In genomic region chr2:45011621-45012602, GRCh38 we compare ENCODE assay signal across 23 cellular contexts. TPM values are rescaled to one million over a fixed set of nuclear protein-coding genes. Genes with fewer than 3 reads are reported as not detected.
DNase-seq lines count a peak whose midpoint lies in the region; ATAC-seq and TF ChIP-seq lines count a peak whose summit lies in the region.
"Had no signal": no experiment of that assay in that cellular context is flagged by ENCODE, and none has a peak within 500 bp of the region (broad histone marks: within the 10 kb centered on the region; RNA-seq: fewer than 3 reads in every experiment).

No MANE protein-coding gene starts in this region.

- no peak overlapping the region for H3K27ac ChIP-seq in OCI-LY7 (ENCODE audit: low read depth, low read length, poor library complexity, severe bottlenecking)
- H3K27ac ChIP-seq in hepatocyte = no peak overlapping the region
- H3K27ac ChIP-seq: upper lobe of left lung had no signal

- no peak for TF ChIP-seq CTCF in OCI-LY7 (conservative IDR thresholded peaks at IDR 0.05; ENCODE audit: low read length)
- TF ChIP-seq CTCF in hepatocyte (IDR thresholded peaks at IDR 0.05; ENCODE audit: poor library complexity) = no peak
- no peak for TF ChIP-seq CTCF in progenitor cell of endocrine pancreas (IDR thresholded peaks at IDR 0.05; ENCODE audit: unreplicated experiment)

- H2AFZ ChIP-seq in OCI-LY7 (ENCODE audit: low read length) = peak overlapping the region; percentile 69
- no peak overlapping the region for H2AFZ ChIP-seq in hepatocyte

- no peaks in the 10 kb centered on the region for H3K9me3 Mint-ChIP-seq in progenitor cell of endocrine pancreas (ENCODE audit: low read depth)
- H3K9me3 Mint-ChIP-seq: effector memory CD8-positive, alpha-beta T cell; memory B cell; stimulated activated naive CD8-positive, alpha-beta T cell treated with anti-CD3 and anti-CD28 coated beads, Interleukin-15, Interleukin-2, amounts not matched to agents 100 ng/mL and 50 ng/mL, for 24 hours had no signal

- H3K4me1 ChIP-seq in OCI-LY7 (ENCODE audit: insufficient read depth, low read length, poor library complexity, severe bottlenecking) = peaks cover 9% of the 10 kb centered on the region
- peaks cover 25% of the 10 kb centered on the region for H3K4me1 ChIP-seq in hepatocyte (ENCODE audit: insufficient read depth)
- H3K4me1 ChIP-seq: Caco-2 had no signal

- POLR2A ChIA-PET in OCI-LY7 (lab: Charles Lee) = no interaction called here

- H3K27ac Mint-ChIP-seq in progenitor cell of endocrine pancreas = peak overlapping the region; percentile 20
- H3K27ac Mint-ChIP-seq: effector memory CD8-positive, alpha-beta T cell; memory B cell; stimulated activated naive CD8-positive, alpha-beta T cell treated with anti-CD3 and anti-CD28 coated beads, Interleukin-15, Interleukin-2, amounts not matched to agents 100 ng/mL and 50 ng/mL, for 24 hours had no signal

- H3K79me2 ChIP-seq in OCI-LY7 (ENCODE audit: insufficient read depth, low read depth, low read length) = no peaks in the 10 kb centered on the region
- H3K79me2 ChIP-seq in hepatocyte = no peaks in the 10 kb centered on the region

- CTCF ChIA-PET in OCI-LY7 (lab: Charles Lee; ENCODE audit: unreplicated experiment) = no interaction called here

- H3K9me3 ChIP-seq in OCI-LY7 (ENCODE audit: low read length) = no peaks in the 10 kb centered on the region
- H3K9me3 ChIP-seq in hepatocyte (ENCODE audit: low read depth) = no peaks in the 10 kb centered on the region
- H3K9me3 ChIP-seq: Caco-2, heart right ventricle, upper lobe of left lung had no signal

- no peak for ATAC-seq in HG03354 (IDR thresholded peaks at IDR 0.05; ENCODE audit: poor library complexity, severe bottlenecking, unreplicated experiment)
- ATAC-seq: effector memory CD8-positive, alpha-beta T cell; heart right ventricle; Panc1; sciatic nerve had no signal

- peaks cover 6% of the 10 kb centered on the region for H3K4me1 Mint-ChIP-seq in progenitor cell of endocrine pancreas (ENCODE audit: low read depth)

- H3K9me2 ChIP-seq in OCI-LY7 (ENCODE audit: insufficient read depth, low read length) (no peaks in the 10 kb centered on the region), hepatocyte (replicated peaks; ENCODE audit: insufficient read depth) (no peaks in the 10 kb centered on the region)

- H3K4me3 ChIP-seq in OCI-LY7 (ENCODE audit: low read depth, low read length, poor library complexity, severe bottlenecking) = no peak overlapping the region
- H3K4me3 ChIP-seq in hepatocyte = no peak overlapping the region
- H3K4me3 ChIP-seq: upper lobe of left lung had no signal

- H3K36me3 ChIP-seq in OCI-LY7 (ENCODE audit: insufficient read depth, low read length) (no peaks in the 10 kb centered on the region), hepatocyte (replicated peaks; ENCODE audit: insufficient read depth, low read depth) (no peaks in the 10 kb centered on the region)
- H3K36me3 ChIP-seq: heart right ventricle, upper lobe of left lung had no signal

- no peak overlapping the region for H3K4me3 Mint-ChIP-seq in progenitor cell of endocrine pancreas (ENCODE audit: low read depth)
- H3K4me3 Mint-ChIP-seq: memory B cell; stimulated activated naive CD8-positive, alpha-beta T cell treated with anti-CD3 and anti-CD28 coated beads, Interleukin-15, Interleukin-2, amounts not matched to agents 100 ng/mL and 50 ng/mL, for 24 hours had no signal

- WGBS in hepatocyte (ENCODE audit: low lambda C conversion rate, missing lambda C conversion rate) = 63% methylated on average over 10 of the region's 10 CpGs

- H4K20me1 ChIP-seq in OCI-LY7 (ENCODE audit: insufficient read depth, low read length) (no peaks in the 10 kb centered on the region), hepatocyte (ENCODE audit: insufficient read depth, poor library complexity, severe bottlenecking) (no peaks in the 10 kb centered on the region)

- intact Hi-C loops in OCI-LY7 (cut with micrococcal nuclease; ENCODE audit: unreplicated experiment) = no loop called here

- BruUV-seq in OCI-LY7 (replicated peaks; lab: Mats Ljungman, UMichigan) = no TSS peak

- H3K36me3 Mint-ChIP-seq in progenitor cell of endocrine pancreas (ENCODE audit: insufficient read depth) = no peaks in the 10 kb centered on the region
- H3K36me3 Mint-ChIP-seq: memory B cell had no signal

- H3K4me2 ChIP-seq in OCI-LY7 (ENCODE audit: low read length) (no peak overlapping the region), hepatocyte (no peak overlapping the region)

- peaks cover 90% of the 10 kb centered on the region for H3K27me3 ChIP-seq in hepatocyte

- peaks cover 83% of the 10 kb centered on the region for H3K27me3 Mint-ChIP-seq in progenitor cell of endocrine pancreas

- DNase-seq in Daoy (ENCODE audit: low read depth) (peak; percentile 28), OCI-LY7 (ENCODE audit: low spot score) (no peak), hepatocyte (ENCODE audit: low spot score) (peak; percentile 28), progenitor cell of endocrine pancreas (ENCODE audit: low spot score, unreplicated experiment) (no peak), NCI-H146 treated with DMSO at 0.1 percent for 48 hours (lab: John Stamatoyannopoulos, UW; ENCODE audit: unreplicated experiment) (no peak), NCI-H774 (lab: John Stamatoyannopoulos, UW) (no peak)
- DNase-seq: activated effector memory CD4-positive, alpha-beta T cell treated with anti-CD3 and anti-CD28 coated beads, Interleukin-2, amount 50 U/mL, for 16 hours; amniotic stem cell; Caco-2; effector memory CD8-positive, alpha-beta T cell; heart right ventricle; NCI-H1436 treated with DMSO at 0.1 percent for 48 hours; NCI-H226; T-helper 9 cell had no signal

RNA-seq across cellular contexts. Expression of gene SIX2, which starts 2.7 kb away (rescaled TPM):
- total RNA-seq in Daoy (2014; rRNA removed; shearing (Covaris generic)) = 11.4 and 12.2 TPM in 2 replicates
- total RNA-seq in OCI-LY7 (2014; rRNA removed; shearing (Covaris generic)) = not detected in 2 replicates
- total RNA-seq in OCI-LY7 (2022) (not detected in 2 replicates), hepatocyte (0.32 and 0.53 TPM in 2 replicates), progenitor cell of endocrine pancreas (4.0 and 7.0 TPM in 2 replicates)
- 1.1 and 1.3 TPM in 2 replicates for polyA plus RNA-seq in hepatocyte
- total RNA-seq: HT-29, SK-MEL-5 had no signal
- polyA plus RNA-seq: keratinocyte had no signal

Comparison
In these comparisons a context has a peak if more than half of its experiments do, and no peak if none do; other contexts are left out.
1. DNase-seq: peak in Daoy (single experiment) and hepatocyte (single experiment); none in OCI-LY7 (single experiment), progenitor cell of endocrine pancreas (single experiment), NCI-H146 treated with DMSO at 0.1 percent for 48 hours (single experiment) and NCI-H774 (single experiment).